Comparison of ENCODE assay signal across 2 cellular contexts in the genomic region with DNA sequence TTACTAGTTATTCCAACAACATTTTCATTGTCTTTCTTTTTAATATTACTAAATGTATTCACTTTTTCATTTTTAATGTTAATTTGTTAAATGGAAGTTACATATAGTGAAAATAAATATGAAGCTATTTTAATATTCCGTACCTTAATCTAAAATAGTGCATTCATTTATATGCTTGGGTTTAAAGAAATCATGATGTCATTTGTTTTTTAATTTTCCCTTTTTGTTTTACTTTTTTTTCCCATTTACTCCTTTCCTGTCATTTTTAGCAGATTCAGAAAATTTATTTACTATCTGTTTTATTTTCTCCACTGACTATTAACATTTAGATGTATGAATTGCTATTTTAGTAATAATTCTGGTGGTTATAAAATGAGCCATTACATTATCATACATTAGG.
TF ChIP-seq lines count a peak whose summit lies in the region.

No MANE protein-coding gene starts in this region.

TF ChIP-seq in HepG2, 621 proteins besides CTCF, POLR2A, EP300 and RAD21 (continued from another document):
- no peak for TF ChIP-seq CSRNP1 (CRISPR knock-in tag; IDR thresholded peaks at IDR 0.05)
- TF ChIP-seq ATF7 (IDR thresholded peaks at IDR 0.05) = peak; percentile 69
- no peak for TF ChIP-seq ATF7 (CRISPR knock-in tag; IDR thresholded peaks at IDR 0.05)

TF ChIP-seq in K562, 482 proteins besides CTCF, POLR2A, EP300 and RAD21 (continued from another document):
- TF ChIP-seq TAF1 (IDR thresholded peaks at IDR 0.05; ENCODE audit: control insufficient read depth, extremely low read depth, insufficient read depth, low read length, severe bottlenecking) = no peak
